Comparison of ENCODE assay signal across 21 cellular contexts in genomic region chr12:6405963-6406362, GRCh38. TPM values are rescaled to one million over a fixed set of nuclear protein-coding genes. Genes with fewer than 3 reads are reported as not detected.
DNase-seq lines count a peak whose midpoint lies in the region; FAIRE-seq and TF ChIP-seq lines count a peak whose summit lies in the region.
"Had no signal": no experiment of that assay in that cellular context is flagged by ENCODE, and none has a peak within 500 bp of the region (broad histone marks: within the 10 kb centered on the region; RNA-seq: fewer than 3 reads in every experiment).

No MANE protein-coding gene starts in this region.

- 20 to 40% methylated on average over 6 of the region's 6 CpGs for WGBS in thyroid gland, 2 donors
- 76 to 78% methylated on average over 6 of the region's 6 CpGs for WGBS in lower leg skin, 2 donors

- no peaks in the 10 kb centered on the region for H3K27me3 Mint-ChIP-seq in chondrocyte (ENCODE audit: low read depth)
- peaks cover 9% of the 10 kb centered on the region for H3K27me3 Mint-ChIP-seq in nephron progenitor cell (ENCODE audit: low read depth, poor library complexity)

- peak overlapping the region; percentile 93 to 97 (median 95) for H3K27ac ChIP-seq in thyroid gland
- H3K27ac ChIP-seq in RWPE1: no peak overlapping the region
- H3K27ac ChIP-seq: BLaER1 had no signal

- peaks cover 6 to 17% of the 10 kb centered on the region in 2 donors for H3K4me1 ChIP-seq in thyroid gland
- H3K4me1 ChIP-seq: BLaER1 had no signal

- H3K9me3 ChIP-seq in thyroid gland: no peaks in the 10 kb centered on the region
- H3K9me3 ChIP-seq: BLaER1 had no signal

- H3K27me3 ChIP-seq in thyroid gland: no peaks in the 10 kb centered on the region
- H3K27me3 ChIP-seq: BLaER1 had no signal

- DNase-seq in HTR-8/SVneo (ENCODE audit: insufficient read length, low spot score): no peak
- no peak for DNase-seq in chondrocyte (ENCODE audit: low spot score)
- DNase-seq in nephron progenitor cell: no peak
- DNase-seq in thyroid gland: peak; percentile 54 to 66
- DNase-seq in stimulated activated CD4-positive, alpha-beta T cell treated with anti-CD3 and anti-CD28 coated beads, Interleukin-4, amount 100 ng/mL, for 24 hours: no peak
- DNase-seq in lower leg skin (ENCODE audit: low spot score in 2 of 2): no peak
- DNase-seq in NCI-H2107 treated with DMSO at 0.1 percent for 48 hours (lab: John Stamatoyannopoulos, UW; ENCODE audit: unreplicated experiment): no peak
- DNase-seq in RWPE1 (ENCODE audit: low spot score): no peak
- DNase-seq: 8988T; CD4-positive, alpha-beta memory T cell; DMS153; DMS79; GDM1; H9 had no signal

- CTCF ChIA-PET in RWPE1 (lab: Yijun Ruan, JAX): no interaction called here

- no peaks in the 10 kb centered on the region for H3K36me3 ChIP-seq in thyroid gland
- H3K36me3 ChIP-seq: BLaER1 had no signal

- TF ChIP-seq CTCF in chondrocyte (IDR thresholded peaks at IDR 0.05) (no peak), nephron progenitor cell (IDR thresholded peaks at IDR 0.05) (no peak), thyroid gland (IDR thresholded peaks at IDR 0.05) (no peak), lower leg skin (IDR thresholded peaks at IDR 0.05) (no peak), RWPE1 (conservative IDR thresholded peaks at IDR 0.05; ENCODE audit: low read depth) (no peak)

- H3K4me3 Mint-ChIP-seq in chondrocyte (ENCODE audit: unreplicated experiment) (no peak overlapping the region), nephron progenitor cell (no peak overlapping the region)
- H3K4me3 Mint-ChIP-seq: CD14-positive monocyte; CD4-positive, alpha-beta memory T cell; H9 had no signal

- TF ChIP-seq POLR2A in thyroid gland (IDR thresholded peaks at IDR 0.05): peak in 1 of 2 donors; percentile 75
- TF ChIP-seq POLR2A in lower leg skin (IDR thresholded peaks at IDR 0.05): no peak

- intact Hi-C loops in thyroid gland (cut with DNase I) (no loop called here), lower leg skin (cut with DNase I; ENCODE audit: low total_unique reads) (no loop called here)

- peak overlapping the region; percentile 49 for H3K27ac Mint-ChIP-seq in chondrocyte (ENCODE audit: unreplicated experiment)
- H3K27ac Mint-ChIP-seq in nephron progenitor cell: peak overlapping the region; percentile 24
- H3K27ac Mint-ChIP-seq: CD4-positive, alpha-beta memory T cell; H9 had no signal

- no peaks in the 10 kb centered on the region for H3K4me1 Mint-ChIP-seq in chondrocyte (ENCODE audit: low read depth)
- peaks cover 23% of the 10 kb centered on the region for H3K4me1 Mint-ChIP-seq in nephron progenitor cell
- H3K4me1 Mint-ChIP-seq: CD14-positive monocyte; CD4-positive, alpha-beta memory T cell had no signal

- peak; percentile 46 for FAIRE-seq in HTR-8/SVneo (lab: Jason Lieb, UNC)
- FAIRE-seq: GM12892, GM18507, H1 had no signal

- H3K4me3 ChIP-seq in thyroid gland (replicated peaks in 1 of 3) (no peak overlapping the region), lower leg skin (ENCODE audit: low read depth, poor library complexity, severe bottlenecking) (no peak overlapping the region)
- H3K4me3 ChIP-seq: BLaER1 had no signal

- H3K36me3 Mint-ChIP-seq in chondrocyte (ENCODE audit: low read depth) (peaks cover 4% of the 10 kb centered on the region), nephron progenitor cell (ENCODE audit: low read depth) (no peaks in the 10 kb centered on the region)
- H3K36me3 Mint-ChIP-seq: CD4-positive, alpha-beta memory T cell had no signal

- H3K9me3 Mint-ChIP-seq in chondrocyte (ENCODE audit: low read depth): peaks cover 9% of the 10 kb centered on the region
- H3K9me3 Mint-ChIP-seq in nephron progenitor cell: peaks cover 17% of the 10 kb centered on the region
- H3K9me3 Mint-ChIP-seq: CD4-positive, alpha-beta memory T cell; H9 had no signal

- POLR2A ChIA-PET in RWPE1 (lab: Yijun Ruan, JAX; ENCODE audit: low non-redundant PET): interaction anchor here (0.7 kb wide), 1 partner anchor 18 kb away, joined by 5 read pairs; no protein-coding TSS in a partner anchor

RNA-seq across cellular contexts. Expression of gene LTBR, which starts 22.0 kb away (rescaled TPM):
- total RNA-seq in chondrocyte (11.8 to 46.5 TPM (median 41.1 TPM) in 3 replicates), thyroid gland (100 to 1,000 TPM; 152 to 215 (median 178) TPM), lower leg skin (100 to 1,000 TPM; 174 to 298 (median 196) TPM)

RNA-seq across cellular contexts. Expression of gene SCNN1A, which starts 30.6 kb away (rescaled TPM):
- 0.87 to 2.6 TPM (median 1.9 TPM) in 3 replicates for total RNA-seq in chondrocyte
- 100 to 1,000 TPM; 229 to 449 (median 336) TPM for total RNA-seq in thyroid gland
- 100 to 1,000 TPM in 3 of 4 donors, 10 to 100 TPM in 1; 74.6 to 139 (median 119) TPM for total RNA-seq in lower leg skin
- total RNA-seq: A673 had no signal

RNA-seq across cellular contexts. Expression of gene CD27, which starts 38.8 kb away (rescaled TPM):
- total RNA-seq in chondrocyte (not detected in 3 replicates), thyroid gland (10 to 100 TPM in 1 of 4 donors, 1 to 10 TPM in 3; 2.7 to 10.8 (median 6.4) TPM), lower leg skin (under 1 TPM in 2 of 4 donors, not detected in 2; 0.16 to 0.89 TPM)
- total RNA-seq: A673, Daoy had no signal

RNA-seq across cellular contexts. Expression of gene TAPBPL, which starts 45.9 kb away (rescaled TPM):
- total RNA-seq in chondrocyte (4.6 to 12.3 TPM (median 5.2 TPM) in 3 replicates), thyroid gland (10 to 100 TPM; 29.3 to 70.1 (median 59.4) TPM), lower leg skin (10 to 100 TPM; 11.4 to 23.8 (median 17.6) TPM)

Comparison
In these comparisons a context has a peak if more than half of its experiments do, and no peak if none do; other contexts are left out.
1. DNase-seq: peak in thyroid gland (2 of 2); none in HTR-8/SVneo (single experiment), chondrocyte (single experiment), nephron progenitor cell (single experiment), stimulated activated CD4-positive, alpha-beta T cell treated with anti-CD3 and anti-CD28 coated beads, Interleukin-4, amount 100 ng/mL, for 24 hours (single experiment), lower leg skin (0 of 2), NCI-H2107 treated with DMSO at 0.1 percent for 48 hours (single experiment) and RWPE1 (single experiment).
2. RNA of gene SCNN1A, which starts 30.6 kb away (total RNA-seq): 229 to 449 TPM in thyroid gland and 74.6 to 139 TPM in lower leg skin; 0.87 to 2.6 TPM in chondrocyte; every median in the first group is over 10 times any median in the second.